In the genomic region with DNA sequence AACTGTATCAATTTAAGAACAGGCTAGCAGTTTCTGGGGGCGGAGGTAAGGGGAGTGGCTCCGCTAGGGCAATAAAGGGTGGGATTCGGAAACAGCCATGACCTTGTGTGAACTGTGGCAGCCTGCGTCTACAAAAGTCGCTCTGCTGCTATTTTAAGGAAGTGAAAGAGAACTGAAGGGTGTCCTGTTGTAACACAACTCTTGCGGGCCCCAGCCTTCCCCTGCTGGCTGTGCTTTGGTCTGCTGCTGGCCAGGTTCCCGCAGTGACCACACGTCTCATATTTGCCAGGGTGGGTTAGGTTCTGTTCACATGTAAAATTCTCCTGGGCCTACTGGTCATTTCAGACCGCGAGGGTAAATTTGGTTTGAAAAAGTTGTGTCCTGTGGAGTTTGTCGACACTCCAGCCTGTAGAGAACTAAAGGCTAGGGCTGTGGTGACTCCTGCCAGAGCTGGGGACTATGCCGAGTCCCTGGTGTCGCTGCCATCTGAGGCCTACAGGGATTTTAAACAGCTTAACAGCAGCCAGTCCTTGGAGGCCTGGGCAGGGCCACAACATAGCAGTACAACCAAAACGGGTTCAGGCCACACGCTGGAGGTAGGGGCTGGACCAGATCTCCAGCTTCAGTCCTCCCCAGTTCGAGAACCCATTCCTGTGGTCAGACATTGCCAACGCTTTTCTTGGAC, we compare ENCODE assay signal across 8 cellular contexts. TPM values are rescaled to one million over a fixed set of nuclear protein-coding genes. Genes with fewer than 3 reads are reported as not detected.
DNase-seq lines count a peak whose midpoint lies in the region; ATAC-seq and TF ChIP-seq lines count a peak whose summit lies in the region.

No MANE protein-coding gene starts in this region.

- ATAC-seq in GM19043 (IDR thresholded peaks at IDR 0.05; ENCODE audit: low read depth, unreplicated experiment): peak; percentile 69
- ATAC-seq in HG03159 (IDR thresholded peaks at IDR 0.05; ENCODE audit: unreplicated experiment): peak; percentile 79
- ATAC-seq in natural killer cell: peak; percentile 23 to 48 (median 29)

- no peak for TF ChIP-seq CTCF in C4-2B (conservative IDR thresholded peaks at IDR 0.05)
- no peak for TF ChIP-seq CTCF in natural killer cell (IDR thresholded peaks at IDR 0.05)

- peaks cover 18% of the 10 kb centered on the region for H3K4me1 Mint-ChIP-seq in T-helper 1 cell treated with Interleukin-12 subunit alpha and Interleukin-12 subunit beta and Interleukin-4 antibody, amounts not matched to agents 30 μg/mL and 1 μg/mL, for 36 hours (ENCODE audit: low read depth)
- H3K4me1 Mint-ChIP-seq in natural killer cell: peaks cover 12 to 34% of the 10 kb centered on the region in 2 donors

- H3K9me3 ChIP-seq in SJCRH30 (replicated peaks): no peaks in the 10 kb centered on the region

- H3K4me1 ChIP-seq in SJCRH30: no peaks in the 10 kb centered on the region

- intact Hi-C loops in natural killer cell (cut with micrococcal nuclease): loop anchor here (1.0 to 10.0 kb wide), 3 partner anchors 153 to 472 kb away; a partner anchor contains a TSS

- H3K27me3 Mint-ChIP-seq in T-helper 1 cell treated with Interleukin-12 subunit alpha and Interleukin-12 subunit beta and Interleukin-4 antibody, amounts not matched to agents 30 μg/mL and 1 μg/mL, for 36 hours (ENCODE audit: low read depth): peaks cover 32% of the 10 kb centered on the region
- no peaks in the 10 kb centered on the region for H3K27me3 Mint-ChIP-seq in natural killer cell (ENCODE audit: low read depth in 2 of 2)

- H3K27ac ChIP-seq in C4-2B (peak overlapping the region; percentile 81), SJCRH30 (no peak overlapping the region)

- peak overlapping the region; percentile 93 for H3K4me3 Mint-ChIP-seq in T-helper 1 cell treated with Interleukin-12 subunit alpha and Interleukin-12 subunit beta and Interleukin-4 antibody, amounts not matched to agents 30 μg/mL and 1 μg/mL, for 36 hours
- peak overlapping the region; percentile 96 for H3K4me3 Mint-ChIP-seq in natural killer cell

- no peaks in the 10 kb centered on the region for H3K9me3 Mint-ChIP-seq in T-helper 1 cell treated with Interleukin-12 subunit alpha and Interleukin-12 subunit beta and Interleukin-4 antibody, amounts not matched to agents 30 μg/mL and 1 μg/mL, for 36 hours
- no peaks in the 10 kb centered on the region for H3K9me3 Mint-ChIP-seq in natural killer cell

- DNase-seq in fibroblast of gingiva (ENCODE audit: low read depth): peak; percentile 86
- peak; percentile 42 for DNase-seq in natural killer cell
- no peak for DNase-seq in SJCRH30
- DNase-seq in OCI-M2 (lab: John Stamatoyannopoulos, UW; ENCODE audit: unreplicated experiment): no peak

- H3K36me3 Mint-ChIP-seq in T-helper 1 cell treated with Interleukin-12 subunit alpha and Interleukin-12 subunit beta and Interleukin-4 antibody, amounts not matched to agents 30 μg/mL and 1 μg/mL, for 36 hours (ENCODE audit: low read depth): peaks cover 2% of the 10 kb centered on the region
- no peaks in the 10 kb centered on the region for H3K36me3 Mint-ChIP-seq in natural killer cell

- H3K27ac Mint-ChIP-seq in T-helper 1 cell treated with Interleukin-12 subunit alpha and Interleukin-12 subunit beta and Interleukin-4 antibody, amounts not matched to agents 30 μg/mL and 1 μg/mL, for 36 hours: peak overlapping the region; percentile 85
- H3K27ac Mint-ChIP-seq in natural killer cell: peak overlapping the region; percentile 90

- no peak overlapping the region for H3K4me3 ChIP-seq in SJCRH30

- no peaks in the 10 kb centered on the region; the same call in 1 of the 2 replicates for H3K27me3 ChIP-seq in SJCRH30

- no peaks in the 10 kb centered on the region for H3K36me3 ChIP-seq in SJCRH30

RNA-seq across cellular contexts. Expression of a gene that starts 1.1 kb away (rescaled TPM):
- 10 to 100 TPM; 15.1 to 23.7 (median 23.1) TPM for total RNA-seq in natural killer cell
- total RNA-seq in SJCRH30 (2014; rRNA removed; shearing (Covaris generic)): 3.9 and 4.5 TPM in 2 replicates

RNA-seq across cellular contexts. Expression of a gene that starts 27.4 kb away (rescaled TPM):
- total RNA-seq in natural killer cell: not detected
- not detected in 2 replicates for total RNA-seq in SJCRH30 (2014; rRNA removed; shearing (Covaris generic))

Comparison
In these comparisons a context has a peak if more than half of its experiments do, and no peak if none do; other contexts are left out.
1. ATAC-seq: peak in every context shown above with its lines; median percentile 79 in HG03159; 69 in GM19043; 29 in natural killer cell.
2. DNase-seq: peak in fibroblast of gingiva (single experiment) and natural killer cell (single experiment); none in SJCRH30 (0 of 2) and OCI-M2 (single experiment).